Comparison of ENCODE assay signal across 8 cellular contexts in the genomic region with DNA sequence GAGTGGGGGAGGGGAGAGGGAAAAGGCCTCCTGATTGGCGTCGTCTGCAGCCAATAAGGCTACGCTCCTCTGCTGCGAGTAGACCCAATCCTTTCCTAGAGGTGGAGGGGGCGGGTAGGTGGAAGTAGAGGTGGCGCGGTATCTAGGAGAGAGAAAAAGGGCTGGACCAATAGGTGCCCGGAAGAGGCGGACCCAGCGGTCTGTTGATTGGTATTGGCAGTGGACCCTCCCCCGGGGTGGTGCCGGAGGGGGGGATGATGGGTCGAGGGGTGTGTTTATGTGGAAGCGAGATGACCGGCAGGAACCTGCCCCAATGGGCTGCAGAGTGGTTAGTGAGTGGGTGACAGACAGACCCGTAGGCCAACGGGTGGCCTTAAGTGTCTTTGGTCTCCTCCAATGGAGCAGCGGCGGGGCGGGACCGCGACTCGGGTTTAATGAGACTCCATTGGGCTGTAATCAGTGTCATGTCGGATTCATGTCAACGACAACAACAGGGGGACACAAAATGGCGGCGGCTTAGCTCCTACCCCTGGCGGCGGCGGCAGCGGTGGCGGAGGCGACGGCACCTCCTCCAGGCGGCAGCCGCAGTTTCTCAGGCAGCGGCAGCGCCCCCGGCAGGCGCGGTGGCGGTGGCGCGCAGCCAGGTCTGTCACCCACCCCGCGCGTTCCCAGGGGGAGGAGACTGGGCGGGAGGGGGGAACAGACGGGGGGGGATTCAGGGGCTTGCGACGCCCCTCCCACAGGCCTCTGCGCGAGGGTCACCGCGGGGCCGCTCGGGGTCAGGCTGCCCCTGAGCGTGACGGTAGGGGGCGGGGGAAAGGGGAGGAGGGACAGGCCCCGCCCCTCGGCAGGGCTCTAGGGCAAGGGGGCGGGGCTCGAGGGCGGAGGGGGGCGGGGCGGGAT. TPM values are rescaled to one million over a fixed set of nuclear protein-coding genes. Genes with fewer than 3 reads are reported as not detected.
A peak's percentile ranks its signal among the peaks of the same experiment; 100 is the strongest.
DNase-seq lines count a peak whose midpoint lies in the region; ATAC-seq and FAIRE-seq lines count a peak whose summit lies in the region.

A gene (plus strand): TSS at position 459 of the 903 bp plus-strand sequence. CDS start 16,258 bp downstream, outside the sequence.

- ATAC-seq in GM21367 (IDR thresholded peaks at IDR 0.05; ENCODE audit: unreplicated experiment) (peak; percentile 82), memory B cell (ENCODE audit: low read depth) (peak; percentile 72)
- peak; percentile 75 for ATAC-seq in effector memory CD8-positive, alpha-beta T cell (replicated peaks)

- peak; percentile 96 for FAIRE-seq in HTR-8/SVneo (lab: Jason Lieb, UNC)

- H3K36me3 Mint-ChIP-seq in effector memory CD8-positive, alpha-beta T cell (ENCODE audit: insufficient read depth), result peaks cover 26% of the 10 kb centered on the region
- no peaks in the 10 kb centered on the region for H3K36me3 Mint-ChIP-seq in memory B cell

- DNase-seq in Caki2 (ENCODE audit: low read depth) (peak; percentile 100), HTR-8/SVneo (ENCODE audit: insufficient read length, low spot score) (peak; percentile 99), NOMO-1 treated with dmso at 0.1 percent for 144 hours (lab: John Stamatoyannopoulos, UW; ENCODE audit: unreplicated experiment) (peak; percentile 99), memory B cell (ENCODE audit: low spot score in 2 of 2) (peak; percentile 95 to 99)
- DNase-seq in activated CD8-positive, alpha-beta memory T cell treated with anti-CD3 and anti-CD28 coated beads for 48 hours (ENCODE audit: low read depth in 2 of 3, low spot score in 2 of 3), result peak; percentile 93 to 99 (median 95)
- DNase-seq in effector memory CD8-positive, alpha-beta T cell, result peak; percentile 99 to 100 (median 100)
- peak; percentile 99 for DNase-seq in stimulated activated CD8-positive, alpha-beta memory T cell treated with anti-CD3 and anti-CD28 coated beads, Interleukin-12 subunit alpha, Interleukin-12 subunit beta, amount 100 ng/mL, for 24 hours (ENCODE audit: extremely low read depth)

- in situ Hi-C loops in Caki2 (cut with HindIII; ENCODE audit: low pct_unique_long_range_greater_than_20kb, low sequenced_read_pairs), result no loop called here

- H3K27me3 Mint-ChIP-seq in effector memory CD8-positive, alpha-beta T cell, result no peaks in the 10 kb centered on the region
- H3K27me3 Mint-ChIP-seq in memory B cell, result no peaks in the 10 kb centered on the region

- peaks cover 34 to 38% of the 10 kb centered on the region in 2 donors for H3K4me1 Mint-ChIP-seq in effector memory CD8-positive, alpha-beta T cell (ENCODE audit: low read depth in 2 of 2)
- peaks cover 26% of the 10 kb centered on the region for H3K4me1 Mint-ChIP-seq in memory B cell

- peak within 1 kb of the TSS; percentile 84 to 92 for H3K4me3 Mint-ChIP-seq in effector memory CD8-positive, alpha-beta T cell
- H3K4me3 Mint-ChIP-seq in memory B cell, result peak within 1 kb of the TSS; percentile 98

- H3K9me3 Mint-ChIP-seq in effector memory CD8-positive, alpha-beta T cell, result no peaks in the 10 kb centered on the region
- no peaks in the 10 kb centered on the region for H3K9me3 Mint-ChIP-seq in memory B cell

- H3K27ac Mint-ChIP-seq in effector memory CD8-positive, alpha-beta T cell, result peak within 1 kb of the TSS; percentile 94 to 95
- peak within 1 kb of the TSS; percentile 92 for H3K27ac Mint-ChIP-seq in memory B cell

RNA-seq across cellular contexts. Expression of the gene that starts here (rescaled TPM):
- total RNA-seq in Caki2 (2014; rRNA removed; shearing (Covaris generic); ENCODE audit: low replicate concordance), result 7.9 and 19.0 TPM in 2 replicates

Comparison
In these comparisons a context has a peak if more than half of its experiments do, and no peak if none do; other contexts are left out.
1. Peak in every context shown above with its lines: DNase-seq and ATAC-seq.